ENCODE assay signal across 10 cellular contexts in the genomic region with DNA sequence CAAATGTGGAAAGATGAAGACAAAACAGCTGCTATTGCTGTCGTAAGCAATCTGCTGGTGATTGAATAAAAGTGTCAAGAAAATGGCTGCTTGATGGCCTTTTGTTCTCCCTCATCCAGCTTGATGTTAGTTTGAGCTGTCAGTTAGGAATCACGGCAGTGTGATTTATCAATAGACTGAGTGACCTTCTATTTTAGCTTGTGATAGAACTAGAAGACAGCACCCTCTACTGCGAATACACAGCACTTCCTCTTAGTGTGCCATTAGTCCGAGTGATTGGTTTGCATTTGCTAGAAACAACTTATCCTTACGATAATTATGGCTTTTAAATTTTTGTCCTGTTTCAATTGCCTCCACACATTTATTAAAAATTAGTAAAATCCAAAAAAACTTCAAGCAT.
DNase-seq lines count a peak whose midpoint lies in the region; ATAC-seq and TF ChIP-seq lines count a peak whose summit lies in the region.
"Had no signal": no experiment of that assay in that cellular context is flagged by ENCODE, and none has a peak within 500 bp of the region (broad histone marks: within the 10 kb centered on the region; RNA-seq: fewer than 3 reads in every experiment).

No MANE protein-coding gene starts in this region.

- no peak overlapping the region for H3K4me3 Mint-ChIP-seq in progenitor cell of endocrine pancreas (ENCODE audit: low read depth)

- CTCF ChIA-PET in HEK293T (lab: Yijun Ruan, JAX): interaction anchor here (0.6 to 1.7 kb wide), 8 partner anchors 9 to 785 kb away, joined by 3 to 7 read pairs (median 3); no protein-coding TSS in a partner anchor

- no peaks in the 10 kb centered on the region for H3K36me3 Mint-ChIP-seq in progenitor cell of endocrine pancreas (ENCODE audit: insufficient read depth)
- H3K36me3 Mint-ChIP-seq in activated naive CD4-positive, alpha-beta T cell treated with anti-CD3 and anti-CD28 coated beads, Interleukin-2, amount 50 U/mL, for 72 hours: no peaks in the 10 kb centered on the region

- peak; percentile 70 for DNase-seq in HEK293T (ENCODE audit: extremely low spot score)
- peak; percentile 23 for DNase-seq in NCI-H526 treated with DMSO at 0.1 percent for 48 hours (lab: John Stamatoyannopoulos, UW)
- DNase-seq in cerebellar cortex (ENCODE audit: low spot score): peak; percentile 25
- no peak for DNase-seq in progenitor cell of endocrine pancreas (ENCODE audit: low spot score, unreplicated experiment)
- DNase-seq in activated naive CD4-positive, alpha-beta T cell treated with anti-CD3 and anti-CD28 coated beads, Interleukin-2, amount 50 U/mL, for 72 hours (ENCODE audit: low spot score in 2 of 2): no peak
- no peak for DNase-seq in stimulated activated CD4-positive, alpha-beta T cell treated with anti-CD3 and anti-CD28 coated beads, Interleukin-1b, Interleukin-23, amount 100 ng/mL, for 48 hours
- DNase-seq: activated T-cell treated with anti-CD3 and anti-CD28 coated beads, Interleukin-2, amount 50 U/mL, for 1 hour; Peyer's patch had no signal

- H3K4me1 Mint-ChIP-seq in progenitor cell of endocrine pancreas (ENCODE audit: low read depth): peaks cover 4% of the 10 kb centered on the region

- no peaks in the 10 kb centered on the region for H3K27me3 Mint-ChIP-seq in progenitor cell of endocrine pancreas

- no peak overlapping the region for H3K27ac Mint-ChIP-seq in progenitor cell of endocrine pancreas
- no peak overlapping the region for H3K27ac Mint-ChIP-seq in activated naive CD4-positive, alpha-beta T cell treated with anti-CD3 and anti-CD28 coated beads, Interleukin-2, amount 50 U/mL, for 72 hours

- H3K9me3 Mint-ChIP-seq in progenitor cell of endocrine pancreas (ENCODE audit: low read depth): no peaks in the 10 kb centered on the region
- H3K9me3 Mint-ChIP-seq in activated naive CD4-positive, alpha-beta T cell treated with anti-CD3 and anti-CD28 coated beads, Interleukin-2, amount 50 U/mL, for 72 hours: no peaks in the 10 kb centered on the region

- no peak for ATAC-seq in activated naive CD4-positive, alpha-beta T cell treated with anti-CD3 and anti-CD28 coated beads, Interleukin-2, amount 50 U/mL, for 72 hours
- no peak for ATAC-seq in HG03565 (IDR thresholded peaks at IDR 0.05; ENCODE audit: unreplicated experiment)
- no peak for ATAC-seq in HG03097 (IDR thresholded peaks at IDR 0.05; ENCODE audit: low FRiP score, unreplicated experiment)

- peak; percentile 59 for TF ChIP-seq CTCF in progenitor cell of endocrine pancreas (IDR thresholded peaks at IDR 0.05; ENCODE audit: unreplicated experiment)

- POLR2A ChIA-PET in HEK293T (lab: Yijun Ruan, JAX): no interaction called here

TF ChIP-seq in HEK293T, 16 proteins besides CTCF, POLR2A, EP300 and RAD21:
- no peak for TF ChIP-seq SP1 (IDR thresholded peaks at IDR 0.05)
- TF ChIP-seq, protein P1, sequence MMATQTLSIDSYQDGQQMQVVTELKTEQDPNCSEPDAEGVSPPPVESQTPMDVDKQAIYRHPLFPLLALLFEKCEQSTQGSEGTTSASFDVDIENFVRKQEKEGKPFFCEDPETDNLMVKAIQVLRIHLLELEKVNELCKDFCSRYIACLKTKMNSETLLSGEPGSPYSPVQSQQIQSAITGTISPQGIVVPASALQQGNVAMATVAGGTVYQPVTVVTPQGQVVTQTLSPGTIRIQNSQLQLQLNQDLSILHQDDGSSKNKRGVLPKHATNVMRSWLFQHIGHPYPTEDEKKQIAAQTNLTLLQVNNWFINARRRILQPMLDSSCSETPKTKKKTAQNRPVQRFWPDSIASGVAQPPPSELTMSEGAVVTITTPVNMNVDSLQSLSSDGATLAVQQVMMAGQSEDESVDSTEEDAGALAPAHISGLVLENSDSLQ (IDR thresholded peaks at IDR 0.05): peak; percentile 95

Comparison
In these comparisons a context has a peak if more than half of its experiments do, and no peak if none do; other contexts are left out.
1. DNase-seq: peak in HEK293T (single experiment), NCI-H526 treated with DMSO at 0.1 percent for 48 hours (single experiment) and cerebellar cortex (single experiment); none in progenitor cell of endocrine pancreas (single experiment), activated naive CD4-positive, alpha-beta T cell treated with anti-CD3 and anti-CD28 coated beads, Interleukin-2, amount 50 U/mL, for 72 hours (0 of 2) and stimulated activated CD4-positive, alpha-beta T cell treated with anti-CD3 and anti-CD28 coated beads, Interleukin-1b, Interleukin-23, amount 100 ng/mL, for 48 hours (single experiment).